Comparison of ENCODE assay signal across 8 cellular contexts in genomic region chr6:110816677-110817076, GRCh38. TPM values are rescaled to one million over a fixed set of nuclear protein-coding genes. Genes with fewer than 3 reads are reported as not detected.
A peak's percentile ranks its signal among the peaks of the same experiment; 100 is the strongest.
DNase-seq lines count a peak whose midpoint lies in the region; ATAC-seq and TF ChIP-seq lines count a peak whose summit lies in the region.

No MANE protein-coding gene starts in this region.

- TF ChIP-seq CTCF in C4-2B (conservative IDR thresholded peaks at IDR 0.05) (no peak), HL-60 (IDR thresholded peaks at IDR 0.05; ENCODE audit: insufficient read depth, low read length) (no peak), VCaP (conservative IDR thresholded peaks at IDR 0.05) (no peak)

- H3K27ac ChIP-seq in C4-2B (peak overlapping the region; percentile 99), HL-60 (replicated peaks) (peak overlapping the region; percentile 94), VCaP (peak overlapping the region; percentile 96)

- ATAC-seq in HG02571 (IDR thresholded peaks at IDR 0.05; ENCODE audit: unreplicated experiment), result no peak

- H3K4me3 ChIP-seq in HL-60 (replicated peaks; ENCODE audit: insufficient read depth, low read length), result no peak overlapping the region

- DNase-seq in HL-60 (ENCODE audit: low read depth in 1 of 2, low spot score in 1 of 2) (peak; percentile 61 to 67), mesenteric fat pad (ENCODE audit: low spot score) (peak; percentile 45), cerebellar nuclear complex (lab: John Stamatoyannopoulos, UW) (no peak), NCI-H1105 treated with DMSO at 0.1 percent for 48 hours (lab: John Stamatoyannopoulos, UW) (no peak), dermis blood vessel endothelial cell (no peak)

- no peaks in the 10 kb centered on the region for H3K27me3 ChIP-seq in HL-60 (ENCODE audit: insufficient read depth, poor library complexity, severe bottlenecking)

RNA-seq across cellular contexts. Expression of gene CDK19, which starts 1.4 kb away (rescaled TPM):
- total RNA-seq in mesenteric fat pad (11.9 TPM), dermis blood vessel endothelial cell (9.7 and 10.7 TPM in 2 replicates)

RNA-seq across cellular contexts. Expression of gene AMD1, which starts 57.9 kb away (rescaled TPM):
- total RNA-seq in mesenteric fat pad (71.9 TPM), dermis blood vessel endothelial cell (64.0 and 89.0 TPM in 2 replicates)

Comparison
In these comparisons a context has a peak if more than half of its experiments do, and no peak if none do; other contexts are left out.
1. DNase-seq: peak in HL-60 (2 of 2) and mesenteric fat pad (single experiment); none in cerebellar nuclear complex (0 of 2), NCI-H1105 treated with DMSO at 0.1 percent for 48 hours (single experiment) and dermis blood vessel endothelial cell (single experiment).
2. Peak in every context shown above with its lines, with median percentiles within 50 percentile points of each other: H3K27ac ChIP-seq.